In genomic region chr15:59292393-59292792, GRCh38 we compare ENCODE assay signal across 11 cellular contexts.
A peak's percentile ranks its signal among the peaks of the same experiment; 100 is the strongest.
DNase-seq lines count a peak whose midpoint lies in the region; ATAC-seq and TF ChIP-seq lines count a peak whose summit lies in the region.
"Had no signal": no experiment of that assay in that cellular context is flagged by ENCODE, and none has a peak within 500 bp of the region (broad histone marks: within the 10 kb centered on the region; RNA-seq: fewer than 3 reads in every experiment).

No MANE protein-coding gene starts in this region.

- WGBS in upper lobe of left lung, 2 donors, result 85 to 88% methylated on average over 8 of the region's 8 CpGs

- H3K36me3 Mint-ChIP-seq in HFFc6 (ENCODE audit: low read depth), result peaks cover 12% of the 10 kb centered on the region

- in situ Hi-C loops in astrocyte of the spinal cord (cut with HindIII; ENCODE audit: low sequenced_read_pairs), result no loop called here
- in situ Hi-C loops in GM13976 (cut with MboI; ENCODE audit: low sequenced_read_pairs, unreplicated experiment), result no loop called here

- H3K4me1 Mint-ChIP-seq in HFFc6 (ENCODE audit: low read depth), result peaks cover 70% of the 10 kb centered on the region

- DNase-seq in HFFc6, result no peak
- peak; percentile 72 for DNase-seq in astrocyte of the spinal cord (ENCODE audit: low read depth, low spot score)
- DNase-seq in retina, result peak; percentile 72
- no peak for DNase-seq in GM13976 (ENCODE audit: low spot score)
- DNase-seq in upper lobe of left lung, result no peak
- DNase-seq in GOT3 (lab: John Stamatoyannopoulos, UW), result no peak
- DNase-seq: activated T-cell treated with anti-CD3 and anti-CD28 coated beads, Interleukin-2, amount 50 U/mL, for 48 hours; COR-L47; NCI-H524 had no signal

- TF ChIP-seq CTCF in HFFc6 (IDR thresholded peaks at IDR 0.05) (no peak), astrocyte of the spinal cord (IDR thresholded peaks at IDR 0.05; ENCODE audit: low read depth, low read length) (no peak), GM13976 (IDR thresholded peaks at IDR 0.05; ENCODE audit: borderline replicate concordance, control extremely low read depth, extremely low read depth, insufficient read depth, missing control alignments) (no peak), upper lobe of left lung (IDR thresholded peaks at IDR 0.05) (no peak)

- H3K4me1 ChIP-seq in iPS-20b (ENCODE audit: insufficient read depth, low read length) (peaks cover 38% of the 10 kb centered on the region), upper lobe of left lung (peaks cover 3 to 20% (median 18%) of the 10 kb centered on the region in 4 donors)

- H3K9me3 Mint-ChIP-seq in HFFc6, result no peaks in the 10 kb centered on the region; the same call in 1 of the 2 replicates

- no peaks in the 10 kb centered on the region for H3K27me3 ChIP-seq in iPS-20b (ENCODE audit: insufficient read depth, low read length)
- no peaks in the 10 kb centered on the region for H3K27me3 ChIP-seq in upper lobe of left lung

- H3K4me3 ChIP-seq in astrocyte of the spinal cord (ENCODE audit: low read depth, low read length), result no peak overlapping the region
- no peak overlapping the region for H3K4me3 ChIP-seq in iPS-20b (ENCODE audit: low read length)
- no peak overlapping the region for H3K4me3 ChIP-seq in upper lobe of left lung

- no peak for TF ChIP-seq POLR2A in upper lobe of left lung (IDR thresholded peaks at IDR 0.05)

- H3K4me3 Mint-ChIP-seq in HFFc6, result no peak overlapping the region

- H3K27ac Mint-ChIP-seq in HFFc6, result peak overlapping the region; percentile 67

- H3K36me3 ChIP-seq in iPS-20b (ENCODE audit: insufficient read depth, low read depth, low read length) (no peaks in the 10 kb centered on the region), upper lobe of left lung (no peaks in the 10 kb centered on the region)

- no peaks in the 10 kb centered on the region; the same call in 1 of the 2 replicates for H3K27me3 Mint-ChIP-seq in HFFc6 (ENCODE audit: insufficient read depth)

- TF ChIP-seq EP300 in upper lobe of left lung (IDR thresholded peaks at IDR 0.05), result no peak

- ATAC-seq in HG02870 (IDR thresholded peaks at IDR 0.05; ENCODE audit: unreplicated experiment) (no peak), upper lobe of left lung (ENCODE audit: low FRiP score in 2 of 2) (no peak)

- peak overlapping the region; percentile 35; the same call in 1 of the 2 replicates for H3K9ac ChIP-seq in iPS-20b (ENCODE audit: low read depth, low read length)

- H3K27ac ChIP-seq in iPS-20b (ENCODE audit: low read length) (peak overlapping the region; percentile 3), upper lobe of left lung (peak overlapping the region in 1 of 4 donors; percentile 12)

- H3K9me3 ChIP-seq in iPS-20b (ENCODE audit: insufficient read depth, low read depth, low read length) (no peaks in the 10 kb centered on the region), upper lobe of left lung (no peaks in the 10 kb centered on the region)

Comparison
In these comparisons a context has a peak if more than half of its experiments do, and no peak if none do; other contexts are left out.
1. DNase-seq: peak in astrocyte of the spinal cord (single experiment) and retina (single experiment); none in HFFc6 (single experiment), GM13976 (single experiment), upper lobe of left lung (0 of 2) and GOT3 (single experiment).